13 cellular contexts compared by ENCODE assay signal in genomic region chr3:55675478-55675877, GRCh38.
DNase-seq lines count a peak whose midpoint lies in the region; ATAC-seq and TF ChIP-seq lines count a peak whose summit lies in the region.
"Had no signal": no experiment of that assay in that cellular context is flagged by ENCODE, and none has a peak within 500 bp of the region (broad histone marks: within the 10 kb centered on the region; RNA-seq: fewer than 3 reads in every experiment).

No MANE protein-coding gene starts in this region.

- H3K36me3 ChIP-seq in smooth muscle cell (ENCODE audit: low read depth) = no peaks in the 10 kb centered on the region
- H3K36me3 ChIP-seq: WERI-Rb-1 had no signal

- peak; percentile 67 to 95 for ATAC-seq in activated naive CD4-positive, alpha-beta T cell treated with anti-CD3 and anti-CD28 coated beads, Interleukin-2, amount 50 U/mL, for 72 hours
- ATAC-seq in GM21619 (IDR thresholded peaks at IDR 0.05; ENCODE audit: unreplicated experiment) (peak; percentile 99), HG03139 (IDR thresholded peaks at IDR 0.05; ENCODE audit: unreplicated experiment) (peak; percentile 94)
- peak; percentile 58 for ATAC-seq in stimulated activated naive CD8-positive, alpha-beta T cell treated with anti-CD3 and anti-CD28 coated beads, Interleukin-15, Interleukin-2, amounts not matched to agents 100 U/mL and 50 U/mL, for 24 hours
- ATAC-seq: Panc1 had no signal

- H3K36me3 Mint-ChIP-seq in activated naive CD4-positive, alpha-beta T cell treated with anti-CD3 and anti-CD28 coated beads, Interleukin-2, amount 50 U/mL, for 72 hours = peaks cover 0 to 4% of the 10 kb centered on the region in 2 donors
- H3K36me3 Mint-ChIP-seq: activated naive CD8-positive, alpha-beta T cell treated with anti-CD3 and anti-CD28 coated beads, Interleukin-2, amount 10 ng/mL, durations not matched to agents 7 days and 5 days had no signal

- H2AFZ ChIP-seq in smooth muscle cell (ENCODE audit: low read depth) = no peak overlapping the region

- no peak overlapping the region for H3K27ac Mint-ChIP-seq in activated naive CD4-positive, alpha-beta T cell treated with anti-CD3 and anti-CD28 coated beads, Interleukin-2, amount 50 U/mL, for 72 hours
- H3K27ac Mint-ChIP-seq: activated naive CD8-positive, alpha-beta T cell treated with anti-CD3 and anti-CD28 coated beads, Interleukin-2, amount 10 ng/mL, durations not matched to agents 7 days and 5 days had no signal

- no peaks in the 10 kb centered on the region for H4K20me1 ChIP-seq in smooth muscle cell (ENCODE audit: low read depth)

- H3K27ac ChIP-seq in smooth muscle cell (ENCODE audit: low read depth) = no peak overlapping the region
- H3K27ac ChIP-seq: WERI-Rb-1 had no signal

- H3K4me1 ChIP-seq in smooth muscle cell (ENCODE audit: low read depth) = no peaks in the 10 kb centered on the region

- H3K9me3 Mint-ChIP-seq in activated naive CD4-positive, alpha-beta T cell treated with anti-CD3 and anti-CD28 coated beads, Interleukin-2, amount 50 U/mL, for 72 hours = peaks cover 10 to 13% of the 10 kb centered on the region in 2 donors

- H3K9me3 ChIP-seq in smooth muscle cell (replicated peaks; ENCODE audit: low read depth) = no peaks in the 10 kb centered on the region

- H3K4me2 ChIP-seq in smooth muscle cell = no peak overlapping the region

- H3K4me3 ChIP-seq in smooth muscle cell = no peak overlapping the region

- DNase-seq in activated naive CD4-positive, alpha-beta T cell treated with anti-CD3 and anti-CD28 coated beads, Interleukin-2, amount 50 U/mL, for 72 hours (ENCODE audit: low spot score in 2 of 2) = peak in 1 of 2 donors; percentile 2
- no peak for DNase-seq in activated naive CD4-positive, alpha-beta T cell treated with Interleukin-2 at 50 U/mL for 16 hours
- peak; percentile 5 for DNase-seq in stimulated activated naive CD8-positive, alpha-beta T cell treated with anti-CD3 and anti-CD28 coated beads, Interleukin-15, Interleukin-2, amounts not matched to agents 100 U/mL and 50 U/mL, for 24 hours
- DNase-seq in HT-29 (ENCODE audit: low spot score) = no peak
- no peak for DNase-seq in smooth muscle cell (lab: John Stamatoyannopoulos, UW; ENCODE audit: unreplicated experiment)
- DNase-seq in activated CD4-positive, alpha-beta T cell treated with anti-CD3 and anti-CD28 coated beads, Interleukin-2, amount 50 U/mL, for 48 hours = no peak
- DNase-seq: activated naive CD8-positive, alpha-beta T cell treated with anti-CD3 and anti-CD28 coated beads, Interleukin-2, amount 10 ng/mL, durations not matched to agents 7 days and 5 days; NCI-H1930; stimulated activated naive CD4-positive, alpha-beta T cell treated with Interleukin-2 at 50 U/mL for 16 hours; WERI-Rb-1 had no signal

- no peaks in the 10 kb centered on the region for H3K79me2 ChIP-seq in smooth muscle cell (ENCODE audit: low read depth)

- TF ChIP-seq CTCF in smooth muscle cell (IDR thresholded peaks at IDR 0.05; ENCODE audit: borderline replicate concordance, insufficient read depth, poor library complexity, severe bottlenecking) = no peak

- no peaks in the 10 kb centered on the region for H3F3A ChIP-seq in smooth muscle cell (ENCODE audit: low read depth)

- H3K9ac ChIP-seq in smooth muscle cell (ENCODE audit: low read depth) = no peak overlapping the region

- 94% methylated on average over 3 of the region's 3 CpGs for WGBS in smooth muscle cell (ENCODE audit: low lambda C conversion rate)

- H3K27me3 ChIP-seq in smooth muscle cell (ENCODE audit: low read depth) = no peaks in the 10 kb centered on the region
